Comparison of ENCODE assay signal across 15 cellular contexts in the genomic region with DNA sequence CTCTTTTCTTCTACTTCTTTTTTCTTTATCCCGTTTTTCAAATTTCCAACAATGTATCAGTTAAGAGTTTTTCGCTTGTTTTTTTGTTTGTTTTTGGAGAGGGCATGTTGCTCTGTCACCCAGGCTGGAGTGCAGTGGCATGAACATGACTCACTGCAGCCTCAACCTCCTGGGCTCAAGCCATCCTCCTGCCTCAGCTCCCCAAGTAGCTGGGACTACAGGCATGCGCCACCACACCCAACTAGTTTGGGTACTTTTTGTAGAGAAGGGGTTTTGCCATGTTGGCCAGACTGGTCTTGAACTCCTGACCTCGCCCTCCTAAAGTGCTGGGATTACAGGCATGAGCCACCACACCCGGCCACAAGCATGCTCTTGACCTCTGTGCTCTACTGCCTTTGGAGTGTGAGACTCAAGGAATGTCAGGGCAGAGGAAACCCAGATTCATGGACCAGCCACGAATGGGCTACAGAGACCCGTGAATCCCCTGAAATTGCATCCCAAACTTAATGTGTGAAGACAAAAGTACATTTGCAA.
"Had no signal": no experiment of that assay in that cellular context is flagged by ENCODE, and none has a peak within 500 bp of the region (broad histone marks: within the 10 kb centered on the region; RNA-seq: fewer than 3 reads in every experiment).

No MANE protein-coding gene starts in this region.

- ATAC-seq: activated CD4-positive, CD25-positive, alpha-beta regulatory T cell treated with anti-CD3 and anti-CD28 coated beads, Interleukin-2, amount 50 U/mL, for 24 hours; heart right ventricle; psoas muscle; right lobe of liver had no signal

- DNase-seq: activated CD4-positive, alpha-beta T cell treated with anti-CD3 and anti-CD28 coated beads, Interleukin-2, amount 50 U/mL, for 4 hours; activated naive CD4-positive, alpha-beta T cell; activated naive CD8-positive, alpha-beta T cell treated with anti-CD3 and anti-CD28 coated beads, Interleukin-2, amount 10 ng/mL, durations not matched to agents 7 days and 5 days; activated T-cell treated with anti-CD3 and anti-CD28 coated beads for 4 hours; effector memory CD4-positive, alpha-beta T cell; heart right ventricle; lower lobe of right lung; psoas muscle; right lobe of liver; stimulated activated CD4-positive, alpha-beta T cell treated with anti-CD3 and anti-CD28 coated beads, Interleukin-1b, Interleukin-23, amount 100 ng/mL, for 48 hours; stomach; T-helper 9 cell; thyroid gland; uterus had no signal
